21 cellular contexts compared by ENCODE assay signal in genomic region chr6:152093711-152094110, GRCh38.
"Had no signal": no experiment of that assay in that cellular context is flagged by ENCODE, and none has a peak within 500 bp of the region (broad histone marks: within the 10 kb centered on the region; RNA-seq: fewer than 3 reads in every experiment).

No MANE protein-coding gene starts in this region.

- H3K79me2 ChIP-seq: parathyroid adenoma had no signal

- H3K9me3 ChIP-seq: right lobe of liver, tibial artery had no signal

- H3K4me1 ChIP-seq: parathyroid adenoma, right lobe of liver had no signal

- H3K4me1 Mint-ChIP-seq: activated naive CD4-positive, alpha-beta T cell treated with anti-CD3 and anti-CD28 coated beads, Interleukin-2, amount 10 ng/mL, durations not matched to agents 7 days and 5 days; stimulated activated naive CD8-positive, alpha-beta T cell treated with anti-CD3 and anti-CD28 coated beads, Interleukin-15, amount 100 ng/mL, for 72 hours had no signal

- H3K4me3 ChIP-seq: right lobe of liver, skin epidermis, tibial artery had no signal

- H2AFZ ChIP-seq: parathyroid adenoma had no signal

- H3K27ac Mint-ChIP-seq: activated naive CD4-positive, alpha-beta T cell treated with anti-CD3 and anti-CD28 coated beads, Interleukin-2, amount 10 ng/mL, durations not matched to agents 7 days and 5 days; activated T-cell treated with anti-CD3 and anti-CD28 coated beads, Interleukin-2, amount 50 U/mL, for 72 hours; immature natural killer cell; nephron; stimulated activated naive CD8-positive, alpha-beta T cell treated with anti-CD3 and anti-CD28 coated beads, Interleukin-15, amount 100 ng/mL, for 72 hours; T-helper 1 cell treated with Interleukin-12 subunit alpha and Interleukin-12 subunit beta and Interleukin-4 antibody, amounts not matched to agents 30 μg/mL and 1 μg/mL, for 36 hours had no signal

- H3K36me3 Mint-ChIP-seq: activated naive CD4-positive, alpha-beta T cell treated with anti-CD3 and anti-CD28 coated beads, Interleukin-2, amount 10 ng/mL, durations not matched to agents 7 days and 5 days had no signal

- H3K27ac ChIP-seq: parathyroid adenoma, right lobe of liver had no signal

- H3K9me3 Mint-ChIP-seq: activated naive CD4-positive, alpha-beta T cell treated with anti-CD3 and anti-CD28 coated beads, Interleukin-2, amount 10 ng/mL, durations not matched to agents 7 days and 5 days; activated T-cell treated with anti-CD3 and anti-CD28 coated beads, Interleukin-2, amount 50 U/mL, for 72 hours; immature natural killer cell; nephron; stimulated activated naive CD8-positive, alpha-beta T cell treated with anti-CD3 and anti-CD28 coated beads, Interleukin-15, amount 100 ng/mL, for 72 hours; T-helper 1 cell treated with Interleukin-12 subunit alpha and Interleukin-12 subunit beta and Interleukin-4 antibody, amounts not matched to agents 30 μg/mL and 1 μg/mL, for 36 hours had no signal

- H3K4me3 Mint-ChIP-seq: activated naive CD4-positive, alpha-beta T cell treated with anti-CD3 and anti-CD28 coated beads, Interleukin-2, amount 10 ng/mL, durations not matched to agents 7 days and 5 days; activated T-cell treated with anti-CD3 and anti-CD28 coated beads, Interleukin-2, amount 50 U/mL, for 72 hours; dendritic cell treated with granulocyte-macrophage colony-stimulating factor and Interleukin-4, amounts not matched to agents 40 ng/mL and 50 ng/mL, for 4 days; immature natural killer cell; nephron; stimulated activated naive CD8-positive, alpha-beta T cell treated with anti-CD3 and anti-CD28 coated beads, Interleukin-15, amount 100 ng/mL, for 72 hours; T-helper 1 cell treated with Interleukin-12 subunit alpha and Interleukin-12 subunit beta and Interleukin-4 antibody, amounts not matched to agents 30 μg/mL and 1 μg/mL, for 36 hours had no signal

- H3K9ac ChIP-seq: parathyroid adenoma had no signal

- H3K27me3 ChIP-seq: right lobe of liver, tibial artery had no signal

- DNase-seq: activated CD4-positive, alpha-beta T cell treated with anti-CD3 and anti-CD28 coated beads for 4 hours; activated CD4-positive, alpha-beta T cell treated with anti-CD3 and anti-CD28 coated beads, Interleukin-2, amount 50 U/mL, for 48 hours; activated CD4-positive, CD25-positive, alpha-beta regulatory T cell; activated CD8-positive, alpha-beta memory T cell treated with anti-CD3 and anti-CD28 coated beads, Interleukin-2, amount 50 U/mL, for 48 hours; activated effector memory CD4-positive, alpha-beta T cell treated with Interleukin-2 at 50 U/mL for 16 hours; activated naive CD4-positive, alpha-beta T cell treated with anti-CD3 and anti-CD28 coated beads, Interleukin-2, amount 10 ng/mL, durations not matched to agents 7 days and 5 days; activated T-cell treated with anti-CD3 and anti-CD28 coated beads, Interleukin-2, amount 50 U/mL, for 72 hours; amygdala; effector CD8-positive, alpha-beta T cell; foreskin melanocyte; immature natural killer cell; left ventricle myocardium superior; right lobe of liver; stimulated activated CD4-positive, alpha-beta T cell treated with anti-CD3 and anti-CD28 coated beads, Interleukin-1b, Interleukin-23, amount 100 ng/mL, for 48 hours; stimulated activated naive CD8-positive, alpha-beta T cell treated with anti-CD3 and anti-CD28 coated beads, Interleukin-15, amount 100 ng/mL, for 72 hours; tibial artery had no signal

- H3K27me3 Mint-ChIP-seq: stimulated activated naive CD8-positive, alpha-beta T cell treated with anti-CD3 and anti-CD28 coated beads, Interleukin-15, amount 100 ng/mL, for 72 hours had no signal
